In the genomic region with DNA sequence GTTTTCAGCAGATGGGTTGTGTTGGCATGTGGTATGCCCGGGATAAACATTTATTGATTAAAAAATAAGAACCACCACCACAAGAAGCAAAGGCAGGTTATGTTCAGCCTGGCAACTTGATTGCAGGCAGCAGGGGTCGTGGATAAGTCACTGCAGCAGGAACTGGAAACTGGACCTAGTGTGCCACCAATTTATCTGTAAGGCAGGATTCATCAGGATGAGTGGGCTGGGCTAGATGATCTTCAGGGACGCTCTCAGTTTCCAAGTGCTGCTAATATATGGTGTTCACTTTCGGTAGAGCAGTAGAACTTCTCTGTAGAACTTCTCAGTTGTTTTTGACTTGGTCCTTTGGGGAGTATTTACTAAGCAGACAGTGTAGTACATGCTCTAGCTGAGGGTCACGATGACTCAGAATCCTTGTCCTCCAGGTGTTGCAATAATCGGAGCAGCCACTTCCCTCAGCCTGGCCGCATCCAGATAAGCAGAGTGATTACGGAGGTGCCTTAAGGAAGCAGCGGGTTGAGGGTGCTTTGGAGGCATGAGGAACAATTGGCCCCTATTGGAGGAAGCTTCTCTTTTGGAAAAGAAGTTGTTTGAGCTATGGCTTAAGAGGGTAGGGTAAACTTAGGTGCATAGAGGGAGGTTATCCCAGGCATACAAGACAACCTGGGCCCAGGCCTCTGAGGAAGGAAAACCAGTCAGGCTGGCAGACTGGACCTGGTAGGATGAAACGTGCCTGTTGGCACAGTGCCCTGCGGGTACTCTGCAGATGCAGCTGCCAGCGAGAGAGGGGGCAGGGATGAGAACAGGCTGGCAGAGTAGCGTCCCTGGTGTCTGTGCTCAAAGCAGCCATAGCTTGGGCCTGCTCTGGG, we compare ENCODE assay signal across 8 cellular contexts.
DNase-seq lines count a peak whose midpoint lies in the region; ATAC-seq and TF ChIP-seq lines count a peak whose summit lies in the region.

No MANE protein-coding gene starts in this region.

- H3K27ac Mint-ChIP-seq in Calu3 (ENCODE audit: unreplicated experiment), result peak overlapping the region; percentile 79
- peak overlapping the region; percentile 80 for H3K27ac Mint-ChIP-seq in stimulated activated memory B cell treated with anti-CD40 and anti-IgM and Interleukin-4, amounts not matched to agents 10 μg/mL and 1 μg/mL and 100 μg/mL, for 72 hours

- H3K27me3 ChIP-seq in cardiac muscle cell, result no peaks in the 10 kb centered on the region

- DNase-seq in Calu3, result peak; percentile 81
- peak; percentile 95 for DNase-seq in NB4 (ENCODE audit: low read depth)
- DNase-seq in cardiac muscle cell (ENCODE audit: low read depth in 1 of 2, low spot score in 1 of 2), result peak in 1 of 2 donors; percentile 92
- no peak for DNase-seq in HUDEP-2 (lab: John Stamatoyannopoulos, UW; ENCODE audit: unreplicated experiment in 76 of 76)

- TF ChIP-seq CTCF in Calu3 (IDR thresholded peaks at IDR 0.05; ENCODE audit: unreplicated experiment) (no peak), NB4 (IDR thresholded peaks at IDR 0.05; ENCODE audit: low read depth, low read length) (no peak), cardiac muscle cell (IDR thresholded peaks at IDR 0.05; ENCODE audit: low read depth, low read length) (no peak)

- H3K4me1 Mint-ChIP-seq in Calu3 (ENCODE audit: low read depth, unreplicated experiment), result peaks cover 46% of the 10 kb centered on the region
- peaks cover 56% of the 10 kb centered on the region for H3K4me1 Mint-ChIP-seq in stimulated activated memory B cell treated with anti-CD40 and anti-IgM and Interleukin-4, amounts not matched to agents 10 μg/mL and 1 μg/mL and 100 μg/mL, for 72 hours

- ATAC-seq in SK-N-SH treated with all-trans-retinoic acid at 6 μM for 48 hours, result peak; percentile 56
- ATAC-seq in stimulated activated memory B cell treated with anti-CD40 and anti-IgM and Interleukin-4, amounts not matched to agents 10 μg/mL and 1 μg/mL and 100 μg/mL, for 72 hours, result no peak
- ATAC-seq in GM19452 (IDR thresholded peaks at IDR 0.05; ENCODE audit: unreplicated experiment), result no peak
- no peak for ATAC-seq in GM19395 (IDR thresholded peaks at IDR 0.05; ENCODE audit: unreplicated experiment)

- H3K4me1 ChIP-seq in cardiac muscle cell (ENCODE audit: low read depth), result peaks cover 60% of the 10 kb centered on the region

- H3K9me3 Mint-ChIP-seq in Calu3 (ENCODE audit: low read depth, unreplicated experiment), result no peaks in the 10 kb centered on the region
- H3K9me3 Mint-ChIP-seq in stimulated activated memory B cell treated with anti-CD40 and anti-IgM and Interleukin-4, amounts not matched to agents 10 μg/mL and 1 μg/mL and 100 μg/mL, for 72 hours, result no peaks in the 10 kb centered on the region

- intact Hi-C loops in Calu3 (cut with micrococcal nuclease; ENCODE audit: unreplicated experiment), result loop anchor here (1.0 to 2.0 kb wide), 2 partner anchors 78 to 173 kb away; partner anchors contain the start of gene DAAM1

- H3K9me3 ChIP-seq in cardiac muscle cell (ENCODE audit: low read depth), result no peaks in the 10 kb centered on the region

- peaks cover 6% of the 10 kb centered on the region for H3K36me3 ChIP-seq in cardiac muscle cell

- CTCF ChIA-PET in Calu3 (lab: Charles Lee), result interaction anchor here (1.0 kb wide), 1 partner anchor 227 kb away, joined by 3 read pairs; no protein-coding TSS in a partner anchor

- BruUV-seq in Calu3 (replicated peaks; lab: Mats Ljungman, UMichigan), result no TSS peak

- peak overlapping the region; percentile 55 for H3K4me3 Mint-ChIP-seq in Calu3 (ENCODE audit: low read depth, unreplicated experiment)
- peak overlapping the region; percentile 59 for H3K4me3 Mint-ChIP-seq in stimulated activated memory B cell treated with anti-CD40 and anti-IgM and Interleukin-4, amounts not matched to agents 10 μg/mL and 1 μg/mL and 100 μg/mL, for 72 hours

- peak overlapping the region; percentile 37 for H3K4me3 ChIP-seq in NB4 (ENCODE audit: low read depth, low read length)
- no peak overlapping the region for H3K4me3 ChIP-seq in cardiac muscle cell

- H3K27ac ChIP-seq in cardiac muscle cell, result peak overlapping the region; percentile 8

- H3K36me3 Mint-ChIP-seq in Calu3 (ENCODE audit: insufficient read depth, unreplicated experiment), result peaks cover 28% of the 10 kb centered on the region
- H3K36me3 Mint-ChIP-seq in stimulated activated memory B cell treated with anti-CD40 and anti-IgM and Interleukin-4, amounts not matched to agents 10 μg/mL and 1 μg/mL and 100 μg/mL, for 72 hours, result peaks cover 28% of the 10 kb centered on the region

- no peaks in the 10 kb centered on the region for H3K27me3 Mint-ChIP-seq in Calu3 (ENCODE audit: unreplicated experiment)
- no peaks in the 10 kb centered on the region for H3K27me3 Mint-ChIP-seq in stimulated activated memory B cell treated with anti-CD40 and anti-IgM and Interleukin-4, amounts not matched to agents 10 μg/mL and 1 μg/mL and 100 μg/mL, for 72 hours

- no peak for TF ChIP-seq POLR2A in NB4 (IDR thresholded peaks at IDR 0.05; ENCODE audit: extremely low read depth, insufficient read length)

TF ChIP-seq in SK-N-SH treated with all-trans-retinoic acid at 6 μM for 48 hours, 23 proteins besides CTCF, POLR2A, EP300 and RAD21 (continues in another document):
- no peak for TF ChIP-seq ZNF8 (CRISPR knock-in tag; IDR thresholded peaks at IDR 0.05)
- TF ChIP-seq, protein P1, sequence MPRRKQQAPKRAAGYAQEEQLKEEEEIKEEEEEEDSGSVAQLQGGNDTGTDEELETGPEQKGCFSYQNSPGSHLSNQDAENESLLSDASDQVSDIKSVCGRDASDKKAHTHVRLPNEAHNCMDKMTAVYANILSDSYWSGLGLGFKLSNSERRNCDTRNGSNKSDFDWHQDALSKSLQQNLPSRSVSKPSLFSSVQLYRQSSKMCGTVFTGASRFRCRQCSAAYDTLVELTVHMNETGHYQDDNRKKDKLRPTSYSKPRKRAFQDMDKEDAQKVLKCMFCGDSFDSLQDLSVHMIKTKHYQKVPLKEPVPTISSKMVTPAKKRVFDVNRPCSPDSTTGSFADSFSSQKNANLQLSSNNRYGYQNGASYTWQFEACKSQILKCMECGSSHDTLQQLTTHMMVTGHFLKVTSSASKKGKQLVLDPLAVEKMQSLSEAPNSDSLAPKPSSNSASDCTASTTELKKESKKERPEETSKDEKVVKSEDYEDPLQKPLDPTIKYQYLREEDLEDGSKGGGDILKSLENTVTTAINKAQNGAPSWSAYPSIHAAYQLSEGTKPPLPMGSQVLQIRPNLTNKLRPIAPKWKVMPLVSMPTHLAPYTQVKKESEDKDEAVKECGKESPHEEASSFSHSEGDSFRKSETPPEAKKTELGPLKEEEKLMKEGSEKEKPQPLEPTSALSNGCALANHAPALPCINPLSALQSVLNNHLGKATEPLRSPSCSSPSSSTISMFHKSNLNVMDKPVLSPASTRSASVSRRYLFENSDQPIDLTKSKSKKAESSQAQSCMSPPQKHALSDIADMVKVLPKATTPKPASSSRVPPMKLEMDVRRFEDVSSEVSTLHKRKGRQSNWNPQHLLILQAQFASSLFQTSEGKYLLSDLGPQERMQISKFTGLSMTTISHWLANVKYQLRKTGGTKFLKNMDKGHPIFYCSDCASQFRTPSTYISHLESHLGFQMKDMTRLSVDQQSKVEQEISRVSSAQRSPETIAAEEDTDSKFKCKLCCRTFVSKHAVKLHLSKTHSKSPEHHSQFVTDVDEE (CRISPR knock-in tag; IDR thresholded peaks at IDR 0.05), result no peak; the same call in 1 of the 2 replicates
- TF ChIP-seq ZFP30 (CRISPR knock-in tag; IDR thresholded peaks at IDR 0.05), result no peak
- no peak for TF ChIP-seq BACH2 (CRISPR knock-in tag; IDR thresholded peaks at IDR 0.05; ENCODE audit: borderline replicate concordance)
- no peak for TF ChIP-seq ESRRG (CRISPR knock-in tag; IDR thresholded peaks at IDR 0.05)
- TF ChIP-seq, protein P2, sequence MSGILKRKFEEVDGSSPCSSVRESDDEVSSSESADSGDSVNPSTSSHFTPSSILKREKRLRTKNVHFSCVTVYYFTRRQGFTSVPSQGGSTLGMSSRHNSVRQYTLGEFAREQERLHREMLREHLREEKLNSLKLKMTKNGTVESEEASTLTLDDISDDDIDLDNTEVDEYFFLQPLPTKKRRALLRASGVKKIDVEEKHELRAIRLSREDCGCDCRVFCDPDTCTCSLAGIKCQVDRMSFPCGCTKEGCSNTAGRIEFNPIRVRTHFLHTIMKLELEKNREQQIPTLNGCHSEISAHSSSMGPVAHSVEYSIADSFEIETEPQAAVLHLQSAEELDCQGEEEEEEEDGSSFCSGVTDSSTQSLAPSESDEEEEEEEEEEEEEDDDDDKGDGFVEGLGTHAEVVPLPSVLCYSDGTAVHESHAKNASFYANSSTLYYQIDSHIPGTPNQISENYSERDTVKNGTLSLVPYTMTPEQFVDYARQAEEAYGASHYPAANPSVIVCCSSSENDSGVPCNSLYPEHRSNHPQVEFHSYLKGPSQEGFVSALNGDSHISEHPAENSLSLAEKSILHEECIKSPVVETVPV (CRISPR knock-in tag; IDR thresholded peaks at IDR 0.05), result no peak
- no peak for TF ChIP-seq TOX (CRISPR knock-in tag; IDR thresholded peaks at IDR 0.05; ENCODE audit: borderline replicate concordance)
- TF ChIP-seq PPARA (CRISPR knock-in tag; IDR thresholded peaks at IDR 0.05; ENCODE audit: borderline replicate concordance), result no peak
- TF ChIP-seq CSDC2 (CRISPR knock-in tag; IDR thresholded peaks at IDR 0.05), result no peak
- TF ChIP-seq, protein P3, sequence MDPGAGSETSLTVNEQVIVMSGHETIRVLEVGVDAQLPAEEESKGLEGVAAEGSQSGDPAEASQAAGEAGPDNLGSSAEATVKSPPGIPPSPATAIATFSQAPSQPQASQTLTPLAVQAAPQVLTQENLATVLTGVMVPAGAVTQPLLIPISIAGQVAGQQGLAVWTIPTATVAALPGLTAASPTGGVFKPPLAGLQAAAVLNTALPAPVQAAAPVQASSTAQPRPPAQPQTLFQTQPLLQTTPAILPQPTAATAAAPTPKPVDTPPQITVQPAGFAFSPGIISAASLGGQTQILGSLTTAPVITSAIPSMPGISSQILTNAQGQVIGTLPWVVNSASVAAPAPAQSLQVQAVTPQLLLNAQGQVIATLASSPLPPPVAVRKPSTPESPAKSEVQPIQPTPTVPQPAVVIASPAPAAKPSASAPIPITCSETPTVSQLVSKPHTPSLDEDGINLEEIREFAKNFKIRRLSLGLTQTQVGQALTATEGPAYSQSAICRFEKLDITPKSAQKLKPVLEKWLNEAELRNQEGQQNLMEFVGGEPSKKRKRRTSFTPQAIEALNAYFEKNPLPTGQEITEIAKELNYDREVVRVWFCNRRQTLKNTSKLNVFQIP (CRISPR knock-in tag; IDR thresholded peaks at IDR 0.05; ENCODE audit: borderline replicate concordance, low read depth), result no peak
- TF ChIP-seq TCF4 (CRISPR knock-in tag; IDR thresholded peaks at IDR 0.05; ENCODE audit: borderline replicate concordance), result peak; percentile 23; the same call in 1 of the 2 replicates

Comparison
In these comparisons a context has a peak if more than half of its experiments do, and no peak if none do; other contexts are left out.
1. DNase-seq: peak in Calu3 (single experiment) and NB4 (single experiment); none in HUDEP-2 (0 of 76).